In genomic region chr17:62085511-62086408, GRCh38 we compare ENCODE assay signal across 13 cellular contexts. TPM values are rescaled to one million over a fixed set of nuclear protein-coding genes. Genes with fewer than 3 reads are reported as not detected.
DNase-seq lines count a peak whose midpoint lies in the region; ATAC-seq and TF ChIP-seq lines count a peak whose summit lies in the region.
"Had no signal": no experiment of that assay in that cellular context is flagged by ENCODE, and none has a peak within 500 bp of the region (broad histone marks: within the 10 kb centered on the region; RNA-seq: fewer than 3 reads in every experiment).

No MANE protein-coding gene starts in this region.

- ATAC-seq in HG02678 (IDR thresholded peaks at IDR 0.05; ENCODE audit: unreplicated experiment): peak; percentile 65
- no peak for ATAC-seq in GM21367 (IDR thresholded peaks at IDR 0.05; ENCODE audit: unreplicated experiment)

- no peaks in the 10 kb centered on the region for H3K4me1 ChIP-seq in mesenchymal stem cell (ENCODE audit: control insufficient read depth, insufficient read depth, low read depth, low read length)
- H3K4me1 ChIP-seq: breast epithelium, parathyroid adenoma had no signal

- 62% methylated on average over 7 of the region's 7 CpGs for WGBS in mesenchymal stem cell

- no peak overlapping the region for H3K4ac ChIP-seq in mesenchymal stem cell (ENCODE audit: low read depth in 1 of 2, low read length in 2 of 2)

- no peak overlapping the region for H3K9ac ChIP-seq in mesenchymal stem cell (ENCODE audit: low read length)
- H3K9ac ChIP-seq: parathyroid adenoma had no signal

- no peak overlapping the region for H2AK5ac ChIP-seq in mesenchymal stem cell (ENCODE audit: low read length, severe bottlenecking)

- no peak overlapping the region for H3K27ac Mint-ChIP-seq in glutamatergic neuron (ENCODE audit: unreplicated experiment)

- no peak overlapping the region for H2BK12ac ChIP-seq in mesenchymal stem cell (ENCODE audit: low read length in 2 of 2)

- H3K18ac ChIP-seq in mesenchymal stem cell (ENCODE audit: low read depth in 1 of 2, low read length in 2 of 2): peak overlapping the region in 1 of 2 experiments; percentile 8

- no peak overlapping the region for H4K8ac ChIP-seq in mesenchymal stem cell (ENCODE audit: low read length)

- H2BK120ac ChIP-seq in mesenchymal stem cell (ENCODE audit: low read depth, low read length): no peak overlapping the region

- no peak overlapping the region for H3K4me2 ChIP-seq in mesenchymal stem cell (ENCODE audit: low read length, poor library complexity, severe bottlenecking)

- H3K9me3 ChIP-seq in mesenchymal stem cell (ENCODE audit: control insufficient read depth, low read length): no peaks in the 10 kb centered on the region
- H3K9me3 ChIP-seq: breast epithelium had no signal

- peaks cover 6% of the 10 kb centered on the region for H3K4me1 Mint-ChIP-seq in glutamatergic neuron (ENCODE audit: low read depth, unreplicated experiment)

- H2BK5ac ChIP-seq in mesenchymal stem cell (ENCODE audit: low read depth, low read length, poor library complexity, severe bottlenecking): no peak overlapping the region

- no peaks in the 10 kb centered on the region for H3K79me1 ChIP-seq in mesenchymal stem cell (replicated peaks; ENCODE audit: low read length, poor library complexity, severe bottlenecking)

- peak overlapping the region; percentile 51 for H2AFZ ChIP-seq in mesenchymal stem cell (ENCODE audit: low read depth, low read length)
- H2AFZ ChIP-seq: parathyroid adenoma had no signal

- no peak for TF ChIP-seq CTCF in glutamatergic neuron (IDR thresholded peaks at IDR 0.05; ENCODE audit: partially characterized antibody, unreplicated experiment)

- H3K4me3 Mint-ChIP-seq in glutamatergic neuron (ENCODE audit: unreplicated experiment): no peak overlapping the region

- H3K14ac ChIP-seq in mesenchymal stem cell (ENCODE audit: low read length in 2 of 2): peak overlapping the region in 1 of 2 experiments; percentile 55

- H3K36me3 Mint-ChIP-seq in glutamatergic neuron (ENCODE audit: unreplicated experiment): no peaks in the 10 kb centered on the region

- peaks cover 4% of the 10 kb centered on the region for H3K9me3 Mint-ChIP-seq in glutamatergic neuron (ENCODE audit: unreplicated experiment)

- H3K23ac ChIP-seq in mesenchymal stem cell (ENCODE audit: low read length in 2 of 2): no peak overlapping the region

- H3K27me3 ChIP-seq in mesenchymal stem cell (ENCODE audit: control insufficient read depth in 1 of 2, insufficient read depth in 1 of 2, low read length in 2 of 2): no peaks in the 10 kb centered on the region
- H3K27me3 ChIP-seq: breast epithelium had no signal

- H3K27ac ChIP-seq in mesenchymal stem cell (ENCODE audit: low read length, poor library complexity, severe bottlenecking): no peak overlapping the region
- H3K27ac ChIP-seq: breast epithelium, parathyroid adenoma had no signal

- H4K91ac ChIP-seq in mesenchymal stem cell (ENCODE audit: low read length): no peak overlapping the region

- no peak overlapping the region for H2BK15ac ChIP-seq in mesenchymal stem cell (ENCODE audit: low read depth, poor library complexity, severe bottlenecking)

- H3K36me3 ChIP-seq in mesenchymal stem cell (ENCODE audit: control insufficient read depth in 1 of 2, insufficient read depth in 2 of 2, low read depth in 1 of 2, low read length in 2 of 2): no peaks in the 10 kb centered on the region
- H3K36me3 ChIP-seq: breast epithelium had no signal

- DNase-seq in EH (ENCODE audit: low read depth) (peak; percentile 33), mesenchymal stem cell (no peak), DMS153 treated with DMSO at 0.1 percent for 48 hours (lab: John Stamatoyannopoulos, UW; ENCODE audit: unreplicated experiment) (no peak), glutamatergic neuron (no peak), NCI-H1105 treated with DMSO at 0.1 percent for 48 hours (lab: John Stamatoyannopoulos, UW) (no peak)
- peak; percentile 22 to 25 for DNase-seq in activated CD4-positive, alpha-beta T cell treated with anti-CD3 and anti-CD28 coated beads, Interleukin-2, amount 50 U/mL, for 48 hours
- DNase-seq: EL, erythroblast, kidney glomerular epithelial cell had no signal

- H3K4me3 ChIP-seq in mesenchymal stem cell (ENCODE audit: insufficient read depth in 1 of 2, low read depth in 1 of 2, low read length in 2 of 2): no peak overlapping the region
- H3K4me3 ChIP-seq: breast epithelium had no signal

- no peaks in the 10 kb centered on the region for H3K27me3 Mint-ChIP-seq in glutamatergic neuron (ENCODE audit: unreplicated experiment)

RNA-seq across cellular contexts. Expression of gene MED13, which starts 20.7 kb away (rescaled TPM):
- 16.5 TPM for polyA plus RNA-seq in mesenchymal stem cell (2013, experiment 1 of 2)
- 16.0 TPM for polyA plus RNA-seq in mesenchymal stem cell (2013, experiment 2 of 2)
- 130 TPM for total RNA-seq in glutamatergic neuron (ENCODE audit: unreplicated experiment)

Comparison
In these comparisons a context has a peak if more than half of its experiments do, and no peak if none do; other contexts are left out.
1. DNase-seq: peak in EH (single experiment) and activated CD4-positive, alpha-beta T cell treated with anti-CD3 and anti-CD28 coated beads, Interleukin-2, amount 50 U/mL, for 48 hours (2 of 2); none in mesenchymal stem cell (single experiment), DMS153 treated with DMSO at 0.1 percent for 48 hours (single experiment), glutamatergic neuron (single experiment) and NCI-H1105 treated with DMSO at 0.1 percent for 48 hours (single experiment).